In genomic region chr19:30376272-30376671, GRCh38 we compare ENCODE assay signal across 36 cellular contexts. TPM values are rescaled to one million over a fixed set of nuclear protein-coding genes. Genes with fewer than 3 reads are reported as not detected.
"Had no signal": no experiment of that assay in that cellular context is flagged by ENCODE, and none has a peak within 500 bp of the region (broad histone marks: within the 10 kb centered on the region; RNA-seq: fewer than 3 reads in every experiment).

No MANE protein-coding gene starts in this region.

- DNase-seq: activated CD4-positive, alpha-beta T cell treated with anti-CD3 and anti-CD28 coated beads for 1 hour; activated CD4-positive, alpha-beta T cell treated with anti-CD3 and anti-CD28 coated beads, Interleukin-2, amount 10 ng/mL, durations not matched to agents 7 days and 5 days; activated CD8-positive, alpha-beta memory T cell treated with anti-CD3 and anti-CD28 coated beads, Interleukin-2, amount 10 ng/mL, durations not matched to agents 7 days and 5 days; activated CD8-positive, alpha-beta T cell treated with anti-CD3 and anti-CD28 coated beads for 36 hours; activated naive CD4-positive, alpha-beta T cell; activated T-cell treated with anti-CD3 and anti-CD28 coated beads, Interleukin-2, amount 50 U/mL, for 48 hours; anterior cingulate cortex; cerebellar nuclear complex; effector memory CD8-positive, alpha-beta T cell; foreskin keratinocyte; heart right ventricle; kidney glomerular epithelial cell; lower lobe of right lung; mesenchymal stem cell; mucosa of descending colon; ovary; retina; small intestine; stimulated activated CD4-positive, alpha-beta T cell treated with anti-CD3 and anti-CD28 coated beads, Interleukin-4, amount 100 ng/mL, for 24 hours; SW 1271; T-helper 9 cell; testis; transverse colon had no signal

- H3K4me1 Mint-ChIP-seq: activated CD4-positive, alpha-beta T cell treated with anti-CD3 and anti-CD28 coated beads, Interleukin-2, amount 10 ng/mL, durations not matched to agents 7 days and 5 days; activated CD8-positive, alpha-beta memory T cell treated with anti-CD3 and anti-CD28 coated beads, Interleukin-2, amount 10 ng/mL, durations not matched to agents 7 days and 5 days; stimulated activated effector memory CD8-positive, alpha-beta T cell treated with anti-CD3 and anti-CD28 coated beads, Interleukin-12 subunit alpha, Interleukin-12 subunit beta, amount 100 ng/mL, for 72 hours had no signal

- H3K27me3 ChIP-seq: ovary, testis had no signal

- H3K4me1 ChIP-seq: foreskin keratinocyte, heart right ventricle, lower lobe of right lung, prostate gland, sigmoid colon, testis, transverse colon had no signal

- H3K27ac Mint-ChIP-seq: activated CD4-positive, alpha-beta T cell treated with anti-CD3 and anti-CD28 coated beads, Interleukin-2, amount 10 ng/mL, durations not matched to agents 7 days and 5 days; activated CD8-positive, alpha-beta memory T cell treated with anti-CD3 and anti-CD28 coated beads, Interleukin-2, amount 10 ng/mL, durations not matched to agents 7 days and 5 days; activated CD8-positive, alpha-beta T cell treated with anti-CD3 and anti-CD28 coated beads for 36 hours; activated naive CD8-positive, alpha-beta T cell; activated T-helper 2 cell treated with anti-CD3 and anti-CD28 coated beads, Interferon-gamma antibody, Interleukin-2, Interleukin-4, amounts not matched to agents 10 μg/mL and 5 μg/mL and 100 μg/mL, durations not matched to agents 14 hours and 24 hours and 36 hours; effector memory CD8-positive, alpha-beta T cell; natural killer cell treated with Interleukin-12 subunit alpha and Interleukin-12 subunit beta and Interleukin-15 and Interleukin-18, amount 100 ng/mL, for 72 hours; stimulated activated effector memory CD8-positive, alpha-beta T cell treated with anti-CD3 and anti-CD28 coated beads, Interleukin-12 subunit alpha, Interleukin-12 subunit beta, amount 100 ng/mL, for 72 hours; T-helper 1 cell treated with Interleukin-12 subunit alpha and Interleukin-12 subunit beta and Interleukin-4 antibody, amounts not matched to agents 30 μg/mL and 1 μg/mL, for 36 hours had no signal

- H3K4me3 ChIP-seq: coronary artery, esophagus muscularis mucosa, heart right ventricle, lower lobe of right lung, mucosa of descending colon, ovary, prostate gland, sigmoid colon, testis, transverse colon had no signal

- H3K4me3 Mint-ChIP-seq: activated CD4-positive, alpha-beta T cell treated with anti-CD3 and anti-CD28 coated beads, Interleukin-2, amount 10 ng/mL, durations not matched to agents 7 days and 5 days; activated CD8-positive, alpha-beta memory T cell treated with anti-CD3 and anti-CD28 coated beads, Interleukin-2, amount 10 ng/mL, durations not matched to agents 7 days and 5 days; activated CD8-positive, alpha-beta T cell treated with anti-CD3 and anti-CD28 coated beads for 36 hours; activated naive CD8-positive, alpha-beta T cell; effector memory CD8-positive, alpha-beta T cell; natural killer cell treated with Interleukin-12 subunit alpha and Interleukin-12 subunit beta and Interleukin-15 and Interleukin-18, amount 100 ng/mL, for 72 hours; stimulated activated effector memory CD8-positive, alpha-beta T cell treated with anti-CD3 and anti-CD28 coated beads, Interleukin-12 subunit alpha, Interleukin-12 subunit beta, amount 100 ng/mL, for 72 hours; T-helper 1 cell treated with Interleukin-12 subunit alpha and Interleukin-12 subunit beta and Interleukin-4 antibody, amounts not matched to agents 30 μg/mL and 1 μg/mL, for 36 hours had no signal

- H3K9me3 ChIP-seq: esophagus muscularis mucosa, heart right ventricle, lower lobe of right lung, mucosa of descending colon, neutrophil, ovary, prostate gland, sigmoid colon, testis, transverse colon had no signal

- H3K27ac ChIP-seq: coronary artery, esophagus muscularis mucosa, foreskin keratinocyte, heart right ventricle, lower lobe of right lung, neutrophil, ovary, prostate gland, sigmoid colon, testis, transverse colon had no signal

- H3K36me3 ChIP-seq: esophagus muscularis mucosa, heart right ventricle, lower lobe of right lung, neutrophil, ovary, prostate gland, sigmoid colon, transverse colon had no signal

- H3K9me3 Mint-ChIP-seq: activated CD4-positive, alpha-beta T cell treated with anti-CD3 and anti-CD28 coated beads, Interleukin-2, amount 10 ng/mL, durations not matched to agents 7 days and 5 days; activated CD8-positive, alpha-beta T cell treated with anti-CD3 and anti-CD28 coated beads for 36 hours; activated T-helper 2 cell treated with anti-CD3 and anti-CD28 coated beads, Interferon-gamma antibody, Interleukin-2, Interleukin-4, amounts not matched to agents 10 μg/mL and 5 μg/mL and 100 μg/mL, durations not matched to agents 14 hours and 24 hours and 36 hours; effector memory CD8-positive, alpha-beta T cell; natural killer cell treated with Interleukin-12 subunit alpha and Interleukin-12 subunit beta and Interleukin-15 and Interleukin-18, amount 100 ng/mL, for 72 hours; stimulated activated effector memory CD8-positive, alpha-beta T cell treated with anti-CD3 and anti-CD28 coated beads, Interleukin-12 subunit alpha, Interleukin-12 subunit beta, amount 100 ng/mL, for 72 hours; T-helper 1 cell treated with Interleukin-12 subunit alpha and Interleukin-12 subunit beta and Interleukin-4 antibody, amounts not matched to agents 30 μg/mL and 1 μg/mL, for 36 hours had no signal

- ATAC-seq: activated CD8-positive, alpha-beta memory T cell treated with anti-CD3 and anti-CD28 coated beads, Interleukin-2, amount 10 ng/mL, durations not matched to agents 7 days and 5 days; activated CD8-positive, alpha-beta T cell treated with anti-CD3 and anti-CD28 coated beads for 36 hours; effector memory CD8-positive, alpha-beta T cell; foreskin keratinocyte; left lobe of liver; mucosa of descending colon; stimulated activated effector memory CD8-positive, alpha-beta T cell treated with anti-CD3 and anti-CD28 coated beads, Interleukin-12 subunit alpha, Interleukin-12 subunit beta, amount 100 ng/mL, for 72 hours had no signal

RNA-seq across cellular contexts. Expression of gene ZNF536, which starts 4.1 kb away (rescaled TPM):
- total RNA-seq: activated CD4-positive, alpha-beta T cell treated with anti-CD3 and anti-CD28 coated beads, Interleukin-2, amount 10 ng/mL, durations not matched to agents 7 days and 5 days; activated CD8-positive, alpha-beta memory T cell treated with anti-CD3 and anti-CD28 coated beads, Interleukin-2, amount 10 ng/mL, durations not matched to agents 7 days and 5 days; activated CD8-positive, alpha-beta T cell treated with anti-CD3 and anti-CD28 coated beads for 36 hours; activated T-helper 2 cell treated with anti-CD3 and anti-CD28 coated beads, Interferon-gamma antibody, Interleukin-2, Interleukin-4, amounts not matched to agents 10 μg/mL and 5 μg/mL and 100 μg/mL, durations not matched to agents 14 hours and 24 hours and 36 hours; endothelial cell of umbilical vein; foreskin keratinocyte; left lobe of liver; myocyte; natural killer cell treated with Interleukin-12 subunit alpha and Interleukin-12 subunit beta and Interleukin-15 and Interleukin-18, amount 100 ng/mL, for 72 hours had no signal
